Comparison of ENCODE assay signal across 10 cellular contexts in the genomic region with DNA sequence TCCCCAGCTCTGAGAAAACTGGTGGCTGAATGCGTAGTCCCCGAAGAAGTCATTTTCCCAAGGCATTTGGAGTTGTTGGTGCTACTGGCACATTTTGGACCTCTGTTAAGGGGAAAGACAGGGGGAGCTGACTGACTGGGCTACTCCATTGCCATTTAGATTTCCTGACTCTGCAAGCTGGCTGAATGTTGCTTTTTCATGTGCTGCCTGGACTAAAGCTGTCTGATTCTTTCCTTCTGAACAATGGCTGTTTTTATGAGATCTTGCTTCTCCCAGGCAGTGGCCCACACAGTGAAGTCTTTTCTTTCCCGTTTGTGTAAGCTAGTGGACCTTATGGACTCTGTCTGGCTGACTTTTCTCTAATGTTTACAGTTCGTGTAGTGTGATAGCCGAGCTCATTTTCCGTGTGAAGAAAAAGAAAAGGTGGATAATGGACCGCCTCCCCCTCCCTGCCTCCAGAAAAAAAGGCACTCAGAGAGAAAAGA. TPM values are rescaled to one million over a fixed set of nuclear protein-coding genes. Genes with fewer than 3 reads are reported as not detected.
DNase-seq lines count a peak whose midpoint lies in the region; ATAC-seq and TF ChIP-seq lines count a peak whose summit lies in the region.
"Had no signal": no experiment of that assay in that cellular context is flagged by ENCODE, and none has a peak within 500 bp of the region (broad histone marks: within the 10 kb centered on the region; RNA-seq: fewer than 3 reads in every experiment).

No MANE protein-coding gene starts in this region.

- H3K9me3 ChIP-seq in mucosa of stomach (ENCODE audit: control insufficient read depth, low read length) (no peaks in the 10 kb centered on the region), thyroid gland (no peaks in the 10 kb centered on the region)

- H3K27ac ChIP-seq in thyroid gland = peak overlapping the region; percentile 74 to 87 (median 87)

- POLR2A ChIA-PET in WTC11 (lab: Charles Lee) = interaction anchor here (1.5 kb wide), 1 partner anchor 10 kb away, joined by 6 read pairs; no protein-coding TSS in a partner anchor
- POLR2A ChIA-PET in naive thymus-derived CD8-positive, alpha-beta T cell (lab: Charles Lee) = no interaction called here

- 37 to 45% methylated on average over 7 of the region's 7 CpGs for WGBS in thyroid gland, 2 donors

- in situ Hi-C loops in GM13977 (cut with MboI; ENCODE audit: low pct_unique_long_range_greater_than_20kb, low sequenced_read_pairs, unreplicated experiment) = no loop called here

- peak overlapping the region; percentile 36 for H3K9ac ChIP-seq in mucosa of stomach (ENCODE audit: low read length)

- CTCF ChIA-PET in WTC11 (lab: Charles Lee) = interaction anchor here (0.6 to 1.5 kb wide), 5 partner anchors 9 to 55 kb away, joined by 3 to 8 read pairs (median 6); no protein-coding TSS in a partner anchor

- H3K27ac Mint-ChIP-seq in WTC11 = peak overlapping the region; percentile 88
- H3K27ac Mint-ChIP-seq in naive thymus-derived CD8-positive, alpha-beta T cell = peak overlapping the region in 1 of 10 donors; percentile 58

- H3K4me1 ChIP-seq in mucosa of stomach (ENCODE audit: control insufficient read depth, insufficient read depth, low read length) = peaks cover 35% of the 10 kb centered on the region
- peaks cover 48 to 69% of the 10 kb centered on the region in 2 donors for H3K4me1 ChIP-seq in thyroid gland

- peaks cover 58% of the 10 kb centered on the region for H3K4me1 Mint-ChIP-seq in WTC11
- peaks cover 22 to 63% (median 29%) of the 10 kb centered on the region in 4 donors for H3K4me1 Mint-ChIP-seq in naive thymus-derived CD8-positive, alpha-beta T cell

- H3K4me3 Mint-ChIP-seq in WTC11 = peak overlapping the region; percentile 11; the same call in 1 of the 2 replicates
- H3K4me3 Mint-ChIP-seq in naive thymus-derived CD8-positive, alpha-beta T cell = no peak overlapping the region

- no peak for TF ChIP-seq POLR2A in thyroid gland (IDR thresholded peaks at IDR 0.05)

- intact Hi-C loops in thyroid gland (cut with DNase I) = no loop called here

- DNase-seq in WTC11 (ENCODE audit: low spot score) (no peak), fibroblast of the aortic adventitia (ENCODE audit: low read depth) (no peak), thyroid gland (no peak), GM13977 (ENCODE audit: low spot score) (no peak), NCI-H2196 treated with DMSO at 0.1 percent for 48 hours (lab: John Stamatoyannopoulos, UW; ENCODE audit: unreplicated experiment) (no peak)
- no peak for DNase-seq in naive thymus-derived CD8-positive, alpha-beta T cell
- no peak for DNase-seq in activated effector memory CD4-positive, alpha-beta T cell treated with Interleukin-2 at 50 U/mL for 16 hours
- DNase-seq: islet precursor cell, SW 1271 had no signal

- TF ChIP-seq CTCF in WTC11 (IDR thresholded peaks at IDR 0.05) = no peak
- no peak for TF ChIP-seq CTCF in fibroblast of the aortic adventitia (IDR thresholded peaks at IDR 0.05; ENCODE audit: insufficient read depth, low read length)
- peak in 1 of 6 experiments; percentile 10 for TF ChIP-seq CTCF in thyroid gland (IDR thresholded peaks at IDR 0.05)
- no peak for TF ChIP-seq CTCF in GM13977 (IDR thresholded peaks at IDR 0.05; ENCODE audit: extremely low read depth, insufficient read depth, missing control alignments)

- H3K36me3 Mint-ChIP-seq in WTC11 = no peaks in the 10 kb centered on the region
- H3K36me3 Mint-ChIP-seq in naive thymus-derived CD8-positive, alpha-beta T cell = peaks cover 0 to 4% (median 0%) of the 10 kb centered on the region in 3 donors

- no peaks in the 10 kb centered on the region for H3K36me3 ChIP-seq in mucosa of stomach (ENCODE audit: control insufficient read depth, insufficient read depth, low read length)
- no peaks in the 10 kb centered on the region for H3K36me3 ChIP-seq in thyroid gland

- ATAC-seq in WTC11 = no peak
- no peak for ATAC-seq in naive thymus-derived CD8-positive, alpha-beta T cell

- H3K27me3 ChIP-seq in mucosa of stomach (ENCODE audit: control insufficient read depth, insufficient read depth, low read length) (no peaks in the 10 kb centered on the region), thyroid gland (no peaks in the 10 kb centered on the region)

- H3K4me3 ChIP-seq in fibroblast of the aortic adventitia (ENCODE audit: low read depth, low read length) (peak overlapping the region; percentile 13), mucosa of stomach (ENCODE audit: low read length) (no peak overlapping the region), thyroid gland (replicated peaks in 1 of 3) (no peak overlapping the region)

- no peaks in the 10 kb centered on the region for H3K9me3 Mint-ChIP-seq in WTC11
- H3K9me3 Mint-ChIP-seq in naive thymus-derived CD8-positive, alpha-beta T cell = no peaks in the 10 kb centered on the region

- H3K27me3 Mint-ChIP-seq in WTC11 (ENCODE audit: low read depth) = no peaks in the 10 kb centered on the region
- H3K27me3 Mint-ChIP-seq in naive thymus-derived CD8-positive, alpha-beta T cell = no peaks in the 10 kb centered on the region

TF ChIP-seq in WTC11, 78 proteins besides CTCF, POLR2A, EP300 and RAD21:
- TF ChIP-seq FOXJ3 (CRISPR knock-in tag; IDR thresholded peaks at IDR 0.05; ENCODE audit: borderline replicate concordance) = no peak
- 0 out of 2 replicates have a peak, but pooled peaks have one; percentile 14 for TF ChIP-seq GABPB1 (CRISPR knock-in tag; IDR thresholded peaks at IDR 0.05)

RNA-seq across cellular contexts. Expression of gene TRAK1, which starts 38.2 kb away (rescaled TPM):
- total RNA-seq in WTC11 (2021) (34.6 to 41.0 TPM (median 34.8 TPM) in 3 replicates), fibroblast of the aortic adventitia (ENCODE audit: low replicate concordance) (23.2 and 51.6 TPM in 2 replicates), thyroid gland (10 to 100 TPM; 46.1 to 87.8 (median 76.4) TPM)
- total RNA-seq in naive thymus-derived CD8-positive, alpha-beta T cell = 10 to 100 TPM; 18.8 to 19.1 TPM
- 1 to 10 TPM; 4.3 to 8.3 (median 4.8) TPM for polyA plus RNA-seq in naive thymus-derived CD8-positive, alpha-beta T cell
